ENCODE assay signal across 27 cellular contexts in the genomic region with DNA sequence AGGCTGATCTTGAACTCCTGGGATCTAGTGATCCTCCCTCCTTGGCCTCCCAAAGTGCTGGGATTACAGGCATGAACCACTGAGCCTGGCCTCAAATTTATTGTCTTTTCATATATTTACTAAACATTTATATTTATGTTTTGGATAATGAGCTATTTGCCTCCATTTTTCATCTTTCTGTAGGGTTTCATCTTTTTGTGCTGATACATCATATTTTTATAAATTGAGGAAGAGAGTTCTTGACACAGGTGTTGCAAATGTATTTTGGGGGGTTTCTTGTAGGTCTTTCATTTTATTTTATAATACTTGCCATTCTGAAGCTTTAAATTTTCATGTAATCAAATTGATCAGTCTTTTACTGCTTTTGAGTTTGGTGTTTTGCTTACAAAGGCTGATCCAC.
DNase-seq lines count a peak whose midpoint lies in the region; ATAC-seq, FAIRE-seq and TF ChIP-seq lines count a peak whose summit lies in the region.
"Had no signal": no experiment of that assay in that cellular context is flagged by ENCODE, and none has a peak within 500 bp of the region (broad histone marks: within the 10 kb centered on the region; RNA-seq: fewer than 3 reads in every experiment).

No MANE protein-coding gene starts in this region.

- H3K4me2 ChIP-seq in A549 (no peak overlapping the region), K562 (ENCODE audit: insufficient read depth, low read length) (no peak overlapping the region)
- H3K4me2 ChIP-seq: BLaER1 had no signal

- no peak for TF ChIP-seq RAD21 in A549 (conservative IDR thresholded peaks at IDR 0.05 in 1 of 2, IDR thresholded peaks at IDR 0.05 in 1 of 2)
- TF ChIP-seq RAD21 in K562 (CRISPR knock-in tag; conservative IDR thresholded peaks at IDR 0.05 in 1 of 2, IDR thresholded peaks at IDR 0.05 in 1 of 2) = no peak

- H3K27ac Mint-ChIP-seq in activated naive CD8-positive, alpha-beta T cell = peak overlapping the region; percentile 19
- no peak overlapping the region for H3K27ac Mint-ChIP-seq in activated naive CD8-positive, alpha-beta T cell treated with anti-CD3 and anti-CD28 coated beads, Interleukin-2, amount 50 U/mL, for 24 hours
- H3K27ac Mint-ChIP-seq in stimulated activated naive B cell treated with anti-CD40 and anti-IgM and Interleukin-4, amounts not matched to agents 10 μg/mL and 1 μg/mL and 100 μg/mL, for 72 hours = no peak overlapping the region
- H3K27ac Mint-ChIP-seq: CD4-positive, CD25-positive, alpha-beta regulatory T cell had no signal

- H3K4me3 Mint-ChIP-seq in activated naive CD8-positive, alpha-beta T cell = no peak overlapping the region
- H3K4me3 Mint-ChIP-seq in activated naive CD8-positive, alpha-beta T cell treated with anti-CD3 and anti-CD28 coated beads, Interleukin-2, amount 50 U/mL, for 24 hours = no peak overlapping the region
- no peak overlapping the region for H3K4me3 Mint-ChIP-seq in stimulated activated naive B cell treated with anti-CD40 and anti-IgM and Interleukin-4, amounts not matched to agents 10 μg/mL and 1 μg/mL and 100 μg/mL, for 72 hours
- H3K4me3 Mint-ChIP-seq: CD14-positive monocyte; CD4-positive, alpha-beta memory T cell; CD4-positive, CD25-positive, alpha-beta regulatory T cell; CD8-positive, alpha-beta memory T cell had no signal

- H3K27ac ChIP-seq in A549 (no peak overlapping the region), K562 (ENCODE audit: extremely low read depth, low read depth, low read length) (no peak overlapping the region)
- H3K27ac ChIP-seq: 22Rv1, BLaER1 had no signal

- no peaks in the 10 kb centered on the region for H3K4me1 ChIP-seq in A549
- H3K4me1 ChIP-seq in K562 (replicated peaks in 1 of 2; ENCODE audit: control insufficient read depth in 2 of 2, insufficient read depth in 2 of 2, low read length in 2 of 2) = no peaks in the 10 kb centered on the region
- H3K4me1 ChIP-seq: BE2C, BLaER1 had no signal

- in situ Hi-C loops in K562 (cut with MboI) = no loop called here

- no peaks in the 10 kb centered on the region for H3K27me3 ChIP-seq in K562 (ENCODE audit: control insufficient read depth in 2 of 2, insufficient read depth in 2 of 2, low read length in 2 of 2)
- H3K27me3 ChIP-seq: BE2C, BLaER1 had no signal

- no peaks in the 10 kb centered on the region for H4K20me1 ChIP-seq in K562 (replicated peaks; ENCODE audit: control insufficient read depth, insufficient read depth, low read length)
- H4K20me1 ChIP-seq: BLaER1 had no signal

- BruUV-seq in K562 (replicated peaks; lab: Mats Ljungman, UMichigan) = no TSS peak

- FAIRE-seq in A549 (lab: Jason Lieb, UNC) (no peak), K562 (lab: Jason Lieb, UNC) (no peak)
- FAIRE-seq: GM12878, GM12892, GM18507, GM19239 had no signal

- TF ChIP-seq POLR2A in A549 (IDR thresholded peaks at IDR 0.05; ENCODE audit: low read length) (no peak), K562 (conservative IDR thresholded peaks at IDR 0.05) (no peak)

- H3K36me3 ChIP-seq in K562 (ENCODE audit: control insufficient read depth, insufficient read depth, low read length) = no peaks in the 10 kb centered on the region
- H3K36me3 ChIP-seq: BE2C had no signal

- no peaks in the 10 kb centered on the region for H3K79me2 ChIP-seq in K562 (ENCODE audit: control insufficient read depth, insufficient read depth, low read length)

- intact Hi-C loops in K562 (cut with micrococcal nuclease) = no loop called here

- no peak overlapping the region for H2AFZ ChIP-seq in K562 (ENCODE audit: low read depth, low read length)

- H3K9me1 ChIP-seq in K562 (ENCODE audit: control insufficient read depth, insufficient read depth, low read length) = no peaks in the 10 kb centered on the region

- CTCF ChIA-PET in A549 (lab: Yijun Ruan, JAX) (no interaction called here), K562 (lab: Yijun Ruan, JAX; ENCODE audit: low intra/inter-chr PET ratio) (no interaction called here)

- H3K9me3 ChIP-seq in A549 = no peaks in the 10 kb centered on the region
- no peaks in the 10 kb centered on the region for H3K9me3 ChIP-seq in K562 (replicated peaks; ENCODE audit: control insufficient read depth, insufficient read depth, low read depth, low read length)
- H3K9me3 ChIP-seq: BE2C, BLaER1 had no signal

- H3K4me3 ChIP-seq in A549 (no peak overlapping the region), K562 (no peak overlapping the region)
- H3K4me3 ChIP-seq: BLaER1, GM12878 had no signal

- TF ChIP-seq CTCF in A549 (IDR thresholded peaks at IDR 0.05) = no peak
- TF ChIP-seq CTCF in K562 (IDR thresholded peaks at IDR 0.05 in 2 of 3, conservative IDR thresholded peaks at IDR 0.05 in 1 of 3; ENCODE audit: insufficient read depth in 2 of 3, low read depth in 1 of 3, low read length in 3 of 3) = no peak

- no peak for ATAC-seq in activated naive CD8-positive, alpha-beta T cell treated with anti-CD3 and anti-CD28 coated beads, Interleukin-2, amount 50 U/mL, for 24 hours
- no peak for ATAC-seq in A549
- ATAC-seq in K562 = no peak
- no peak for ATAC-seq in HG03139 (IDR thresholded peaks at IDR 0.05; ENCODE audit: unreplicated experiment)
- no peak for ATAC-seq in stimulated activated naive B cell treated with anti-CD40 and anti-IgM and Interleukin-4, amounts not matched to agents 10 μg/mL and 1 μg/mL and 100 μg/mL, for 72 hours (replicated peaks)
- ATAC-seq: GM12878 had no signal

- peaks cover 36% of the 10 kb centered on the region for H3K36me3 Mint-ChIP-seq in activated naive CD8-positive, alpha-beta T cell
- H3K36me3 Mint-ChIP-seq in activated naive CD8-positive, alpha-beta T cell treated with anti-CD3 and anti-CD28 coated beads, Interleukin-2, amount 50 U/mL, for 24 hours (ENCODE audit: low read depth) = peaks cover 49% of the 10 kb centered on the region
- H3K36me3 Mint-ChIP-seq in stimulated activated naive B cell treated with anti-CD40 and anti-IgM and Interleukin-4, amounts not matched to agents 10 μg/mL and 1 μg/mL and 100 μg/mL, for 72 hours = peaks cover 33 to 49% of the 10 kb centered on the region in 2 donors

- H3K9ac ChIP-seq in K562 (ENCODE audit: insufficient read depth in 1 of 2, low read depth in 2 of 2, low read length in 2 of 2) = no peak overlapping the region
- H3K9ac ChIP-seq: BLaER1 had no signal

- H3K27me3 Mint-ChIP-seq in activated naive CD8-positive, alpha-beta T cell = no peaks in the 10 kb centered on the region
- H3K27me3 Mint-ChIP-seq in activated naive CD8-positive, alpha-beta T cell treated with anti-CD3 and anti-CD28 coated beads, Interleukin-2, amount 50 U/mL, for 24 hours = no peaks in the 10 kb centered on the region
- H3K27me3 Mint-ChIP-seq in stimulated activated naive B cell treated with anti-CD40 and anti-IgM and Interleukin-4, amounts not matched to agents 10 μg/mL and 1 μg/mL and 100 μg/mL, for 72 hours = no peaks in the 10 kb centered on the region
- H3K27me3 Mint-ChIP-seq: CD4-positive, alpha-beta memory T cell; CD4-positive, CD25-positive, alpha-beta regulatory T cell; CD8-positive, alpha-beta memory T cell had no signal

- DNase-seq in activated naive CD8-positive, alpha-beta T cell treated with anti-CD3 and anti-CD28 coated beads, Interleukin-2, amount 50 U/mL, for 24 hours = no peak
- DNase-seq in A549 (ENCODE audit: low read depth in 1 of 2, low spot score in 1 of 2) (no peak), K562 (ENCODE audit: extremely low read depth in 1 of 4, low spot score in 3 of 4) (no peak)
- no peak for DNase-seq in stimulated activated naive B cell treated with anti-CD40 and anti-IgM and Interleukin-4, amounts not matched to agents 10 μg/mL and 1 μg/mL and 100 μg/mL, for 72 hours
- DNase-seq: ACHN; BE2C; C1 segment of cervical spinal cord; CD4-positive, alpha-beta memory T cell; CD4-positive, CD25-positive, alpha-beta regulatory T cell; CD8-positive, alpha-beta memory T cell; COR-L47; DMS 273 treated with DMSO at 0.1 percent for 48 hours; DMS153; DMS53; DMS79; DND-41; EL; GDM1 had no signal

- peaks cover 3% of the 10 kb centered on the region for H3K9me3 Mint-ChIP-seq in activated naive CD8-positive, alpha-beta T cell (ENCODE audit: low read depth)
- H3K9me3 Mint-ChIP-seq in activated naive CD8-positive, alpha-beta T cell treated with anti-CD3 and anti-CD28 coated beads, Interleukin-2, amount 50 U/mL, for 24 hours = peaks cover 4% of the 10 kb centered on the region
- peaks cover 0 to 2% of the 10 kb centered on the region in 2 donors for H3K9me3 Mint-ChIP-seq in stimulated activated naive B cell treated with anti-CD40 and anti-IgM and Interleukin-4, amounts not matched to agents 10 μg/mL and 1 μg/mL and 100 μg/mL, for 72 hours

- POLR2A ChIA-PET in A549 (lab: Yijun Ruan, JAX) (no interaction called here), K562 (lab: Yijun Ruan, JAX) (no interaction called here)

- H3K4me1 Mint-ChIP-seq in activated naive CD8-positive, alpha-beta T cell (ENCODE audit: low read depth) = peaks cover 18% of the 10 kb centered on the region
- H3K4me1 Mint-ChIP-seq in activated naive CD8-positive, alpha-beta T cell treated with anti-CD3 and anti-CD28 coated beads, Interleukin-2, amount 50 U/mL, for 24 hours = peaks cover 11% of the 10 kb centered on the region
- H3K4me1 Mint-ChIP-seq in stimulated activated naive B cell treated with anti-CD40 and anti-IgM and Interleukin-4, amounts not matched to agents 10 μg/mL and 1 μg/mL and 100 μg/mL, for 72 hours = peaks cover 2 to 3% of the 10 kb centered on the region in 2 donors

- TF ChIP-seq EP300 in A549 (IDR thresholded peaks at IDR 0.05) (no peak), K562 (IDR thresholded peaks at IDR 0.05; ENCODE audit: low read length) (no peak)

TF ChIP-seq in A549, 52 proteins besides CTCF, POLR2A, EP300 and RAD21:
- TF ChIP-seq TFCP2L1 (CRISPR knock-in tag; IDR thresholded peaks at IDR 0.05) = no peak
- TF ChIP-seq MAFK (IDR thresholded peaks at IDR 0.05; ENCODE audit: partially characterized antibody) = peak; percentile 63

TF ChIP-seq in K562, 482 proteins besides CTCF, POLR2A, EP300 and RAD21 (continues in another document):
- TF ChIP-seq HCFC1 (IDR thresholded peaks at IDR 0.05; ENCODE audit: low read depth, low read length) (no peak), MAFG (tag; conservative IDR thresholded peaks at IDR 0.05) (peak; percentile 67), MAFF (IDR thresholded peaks at IDR 0.05; ENCODE audit: low read length) (peak; percentile 77), IFI16 (CRISPR knock-in tag; IDR thresholded peaks at IDR 0.05) (no peak), HEY1 (CRISPR knock-in tag; IDR thresholded peaks at IDR 0.05; ENCODE audit: borderline replicate concordance) (no peak), PHB (CRISPR knock-in tag; IDR thresholded peaks at IDR 0.05) (no peak), SIRT6 (IDR thresholded peaks at IDR 0.05; ENCODE audit: low read depth, low read length) (no peak), MYC (IDR thresholded peaks at IDR 0.05; ENCODE audit: low read depth, low read length) (no peak), MYC (CRISPR knock-in tag; IDR thresholded peaks at IDR 0.05; ENCODE audit: borderline replicate concordance, low read depth) (no peak)
- TF ChIP-seq, protein P1, sequence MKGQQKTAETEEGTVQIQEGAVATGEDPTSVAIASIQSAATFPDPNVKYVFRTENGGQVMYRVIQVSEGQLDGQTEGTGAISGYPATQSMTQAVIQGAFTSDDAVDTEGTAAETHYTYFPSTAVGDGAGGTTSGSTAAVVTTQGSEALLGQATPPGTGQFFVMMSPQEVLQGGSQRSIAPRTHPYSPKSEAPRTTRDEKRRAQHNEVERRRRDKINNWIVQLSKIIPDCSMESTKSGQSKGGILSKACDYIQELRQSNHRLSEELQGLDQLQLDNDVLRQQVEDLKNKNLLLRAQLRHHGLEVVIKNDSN (CRISPR knock-in tag; IDR thresholded peaks at IDR 0.05) = no peak
